In the genomic region with DNA sequence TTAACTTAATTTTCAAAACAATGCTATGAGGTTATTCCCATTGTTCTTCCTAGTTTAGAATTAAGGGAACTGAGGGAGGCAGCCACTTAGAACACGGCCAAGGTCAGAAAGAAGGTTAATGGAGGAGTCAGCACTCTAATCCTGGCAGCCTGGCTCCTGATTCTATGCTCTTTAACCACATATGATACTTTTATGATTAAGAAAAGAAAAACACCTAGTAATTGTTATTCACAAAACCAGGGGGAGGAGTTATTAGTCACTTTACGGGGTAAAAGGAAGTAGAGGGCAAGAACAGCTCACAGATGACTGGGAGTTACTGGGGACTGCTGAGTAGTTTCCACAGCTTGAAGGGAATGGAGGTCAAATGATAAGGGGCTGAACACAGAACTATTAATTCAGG, we compare ENCODE assay signal across 10 cellular contexts. TPM values are rescaled to one million over a fixed set of nuclear protein-coding genes. Genes with fewer than 3 reads are reported as not detected.
DNase-seq lines count a peak whose midpoint lies in the region; ATAC-seq and TF ChIP-seq lines count a peak whose summit lies in the region.
"Had no signal": no experiment of that assay in that cellular context is flagged by ENCODE, and none has a peak within 500 bp of the region (broad histone marks: within the 10 kb centered on the region; RNA-seq: fewer than 3 reads in every experiment).

No MANE protein-coding gene starts in this region.

- TF ChIP-seq EP300 in sigmoid colon (IDR thresholded peaks at IDR 0.05): no peak

- no peaks in the 10 kb centered on the region for H3K36me3 Mint-ChIP-seq in activated T-cell treated with anti-CD3 and anti-CD28 coated beads, Interleukin-2, amount 50 U/mL, for 4 hours (ENCODE audit: insufficient read depth)
- H3K36me3 Mint-ChIP-seq: memory B cell had no signal

- H3K4me1 ChIP-seq in spleen (peaks cover 14 to 43% (median 26%) of the 10 kb centered on the region in 6 donors), sigmoid colon (peaks cover 0 to 37% (median 25%) of the 10 kb centered on the region in 4 donors)

- no peaks in the 10 kb centered on the region for H3K27me3 Mint-ChIP-seq in activated T-cell treated with anti-CD3 and anti-CD28 coated beads, Interleukin-2, amount 50 U/mL, for 4 hours (ENCODE audit: low read depth)
- H3K27me3 Mint-ChIP-seq: memory B cell had no signal

- in situ Hi-C loops in astrocyte of the spinal cord (cut with HindIII; ENCODE audit: low sequenced_read_pairs): no loop called here

- H3K9me3 Mint-ChIP-seq in activated T-cell treated with anti-CD3 and anti-CD28 coated beads, Interleukin-2, amount 50 U/mL, for 4 hours: no peaks in the 10 kb centered on the region
- H3K9me3 Mint-ChIP-seq: memory B cell had no signal

- H3K9me3 ChIP-seq in spleen: no peaks in the 10 kb centered on the region
- no peaks in the 10 kb centered on the region for H3K9me3 ChIP-seq in sigmoid colon
- H3K9me3 ChIP-seq: BLaER1 had no signal

- 22 to 42% (median 29%) methylated on average over 2 of the region's 2 CpGs for WGBS in spleen, 5 donors
- 52 to 74% methylated on average over 2 of the region's 2 CpGs for WGBS in sigmoid colon, 2 donors

- peak; percentile 92 to 95 for ATAC-seq in activated T-cell treated with anti-CD3 and anti-CD28 coated beads, Interleukin-2, amount 50 U/mL, for 4 hours
- peak; percentile 65 for ATAC-seq in HG03196 (IDR thresholded peaks at IDR 0.05; ENCODE audit: unreplicated experiment)

- no peak for DNase-seq in activated T-cell treated with anti-CD3 and anti-CD28 coated beads, Interleukin-2, amount 50 U/mL, for 4 hours
- no peak for DNase-seq in activated T-cell treated with anti-CD3 and anti-CD28 coated beads, Interleukin-2, amount 50 U/mL, for 1 hour
- DNase-seq in astrocyte of the spinal cord (ENCODE audit: low read depth, low spot score): peak; percentile 58
- DNase-seq in spleen: no peak
- no peak for DNase-seq in NAMALWA (ENCODE audit: low spot score)
- no peak for DNase-seq in substantia nigra (lab: John Stamatoyannopoulos, UW)
- DNase-seq in sigmoid colon: no peak

- H3K27ac ChIP-seq in spleen (peak overlapping the region in 6 of 8 donors; percentile 11 to 59 (median 44)), substantia nigra (ENCODE audit: low read depth, low read length, poor library complexity, severe bottlenecking) (no peak overlapping the region), sigmoid colon (peak overlapping the region in 2 of 4 donors; percentile 35 to 62)
- H3K27ac ChIP-seq: BLaER1 had no signal

- H3K4me3 ChIP-seq in astrocyte of the spinal cord (ENCODE audit: low read depth, low read length) (no peak overlapping the region), spleen (no peak overlapping the region), sigmoid colon (no peak overlapping the region)
- H3K4me3 ChIP-seq: BLaER1 had no signal

- peaks cover 7% of the 10 kb centered on the region for H3K4me1 Mint-ChIP-seq in activated T-cell treated with anti-CD3 and anti-CD28 coated beads, Interleukin-2, amount 50 U/mL, for 4 hours (ENCODE audit: low read depth)
- H3K4me1 Mint-ChIP-seq: memory B cell had no signal

- H3K36me3 ChIP-seq in spleen (no peaks in the 10 kb centered on the region), sigmoid colon (no peaks in the 10 kb centered on the region)
- H3K36me3 ChIP-seq: BLaER1 had no signal

- H3K27me3 ChIP-seq in spleen (replicated peaks in 1 of 7) (no peaks in the 10 kb centered on the region), sigmoid colon (no peaks in the 10 kb centered on the region)
- H3K27me3 ChIP-seq: BLaER1 had no signal

- H3K4me3 Mint-ChIP-seq in activated T-cell treated with anti-CD3 and anti-CD28 coated beads, Interleukin-2, amount 50 U/mL, for 4 hours: no peak overlapping the region
- H3K4me3 Mint-ChIP-seq: memory B cell had no signal

- TF ChIP-seq CTCF in astrocyte of the spinal cord (IDR thresholded peaks at IDR 0.05; ENCODE audit: low read depth, low read length) (no peak), spleen (IDR thresholded peaks at IDR 0.05 in 8 of 11, conservative IDR thresholded peaks at IDR 0.05 in 3 of 11) (no peak), sigmoid colon (IDR thresholded peaks at IDR 0.05) (no peak)

- TF ChIP-seq POLR2A in spleen (IDR thresholded peaks at IDR 0.05) (no peak), sigmoid colon (IDR thresholded peaks at IDR 0.05) (no peak)

- intact Hi-C loops in spleen (cut with DNase I; ENCODE audit: low total_unique reads) (no loop called here), sigmoid colon (cut with DNase I) (no loop called here)

RNA-seq across cellular contexts. Expression of gene GADD45A, which starts 38.6 kb away (rescaled TPM):
- total RNA-seq in activated T-cell treated with anti-CD3 and anti-CD28 coated beads, Interleukin-2, amount 50 U/mL, for 4 hours: 10 to 100 TPM; 49.7 to 91.5 (median 56.9) TPM
- total RNA-seq in spleen: 10 to 100 TPM; 19.7 to 63.7 (median 31.7) TPM
- 10 to 100 TPM; 17.5 to 19.9 (median 18.9) TPM for polyA plus RNA-seq in spleen
- total RNA-seq in sigmoid colon: 10 to 100 TPM; 16.9 to 23.6 (median 19.7) TPM
- polyA plus RNA-seq in sigmoid colon: 10 to 100 TPM; 33.3 to 60.8 (median 49.9) TPM
